ENCODE assay signal across 8 cellular contexts in the genomic region with DNA sequence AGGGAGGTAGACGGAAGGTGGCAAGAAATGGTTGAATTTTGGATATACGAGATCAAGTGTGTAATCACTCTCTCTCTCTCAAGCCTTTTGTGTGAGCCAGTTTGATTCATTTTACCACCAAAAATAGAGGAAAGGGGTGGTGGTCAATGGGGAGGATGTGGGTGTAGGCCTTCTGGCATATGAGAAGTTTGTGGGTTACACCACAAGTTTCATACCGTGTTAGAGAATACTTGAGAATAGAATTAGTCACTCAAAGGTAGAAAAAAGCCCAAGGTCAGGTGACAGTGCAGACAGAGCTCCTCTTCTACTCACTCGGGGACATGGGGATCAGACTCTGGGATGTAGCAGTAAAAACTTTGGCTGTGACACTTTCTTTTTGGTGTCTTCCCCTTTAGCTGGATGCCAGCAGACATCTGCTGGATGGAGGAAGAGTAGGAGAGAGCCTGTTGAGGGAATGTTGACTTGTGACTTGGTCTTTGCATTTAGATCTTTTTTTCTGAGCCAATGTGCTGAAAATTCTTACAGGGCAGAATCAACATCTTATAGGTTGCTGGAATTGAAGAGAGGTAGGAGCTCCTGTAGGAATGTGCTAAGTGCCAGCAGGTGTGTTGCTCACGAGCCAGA. TPM values are rescaled to one million over a fixed set of nuclear protein-coding genes. Genes with fewer than 3 reads are reported as not detected.
DNase-seq lines count a peak whose midpoint lies in the region; ATAC-seq and TF ChIP-seq lines count a peak whose summit lies in the region.
"Had no signal": no experiment of that assay in that cellular context is flagged by ENCODE, and none has a peak within 500 bp of the region (broad histone marks: within the 10 kb centered on the region; RNA-seq: fewer than 3 reads in every experiment).

No MANE protein-coding gene starts in this region.

- peaks cover 7% of the 10 kb centered on the region; the same call in 1 of the 2 replicates for H3K9me3 ChIP-seq in OCI-LY7 (ENCODE audit: low read length)
- H3K9me3 ChIP-seq: SJSA1 had no signal

- no peak for TF ChIP-seq CTCF in OCI-LY7 (conservative IDR thresholded peaks at IDR 0.05; ENCODE audit: low read length)

- peak; percentile 99 for ATAC-seq in GM19467 (IDR thresholded peaks at IDR 0.05; ENCODE audit: unreplicated experiment)
- peak; percentile 100 for ATAC-seq in HG03439 (IDR thresholded peaks at IDR 0.05; ENCODE audit: unreplicated experiment)

- H3K9me2 ChIP-seq in OCI-LY7 (ENCODE audit: insufficient read depth, low read length) = no peaks in the 10 kb centered on the region

- CTCF ChIA-PET in OCI-LY7 (lab: Charles Lee; ENCODE audit: unreplicated experiment) = no interaction called here

- H4K20me1 ChIP-seq in OCI-LY7 (ENCODE audit: insufficient read depth, low read length) = no peaks in the 10 kb centered on the region

- no peak overlapping the region for H3K4me3 ChIP-seq in OCI-LY7 (ENCODE audit: low read depth, low read length, poor library complexity, severe bottlenecking)
- H3K4me3 ChIP-seq: SJSA1 had no signal

- H3K36me3 ChIP-seq in OCI-LY7 (ENCODE audit: insufficient read depth, low read length) = no peaks in the 10 kb centered on the region
- H3K36me3 ChIP-seq: SJSA1 had no signal

- H3K27ac ChIP-seq in OCI-LY7 (ENCODE audit: low read depth, low read length, poor library complexity, severe bottlenecking) = no peak overlapping the region
- H3K27ac ChIP-seq: SJSA1 had no signal

- no TSS peak for BruUV-seq in OCI-LY7 (replicated peaks; lab: Mats Ljungman, UMichigan)

- H3K79me2 ChIP-seq in OCI-LY7 (ENCODE audit: insufficient read depth, low read depth, low read length) = no peaks in the 10 kb centered on the region

- no peak overlapping the region for H2AFZ ChIP-seq in OCI-LY7 (ENCODE audit: low read length)

- no peak overlapping the region for H3K4me2 ChIP-seq in OCI-LY7 (ENCODE audit: low read length)

- POLR2A ChIA-PET in OCI-LY7 (lab: Charles Lee) = interaction anchor here (0.6 kb wide), 1 partner anchor 1614 kb away, joined by 5 read pairs; no protein-coding TSS in a partner anchor

- no peaks in the 10 kb centered on the region for H3K4me1 ChIP-seq in OCI-LY7 (ENCODE audit: insufficient read depth, low read length, poor library complexity, severe bottlenecking)

- peak; percentile 50 for DNase-seq in activated T-cell treated with anti-CD3 and anti-CD28 coated beads for 48 hours (ENCODE audit: low read depth)
- peak; percentile 26 to 53 for DNase-seq in stimulated activated CD8-positive, alpha-beta memory T cell treated with anti-CD3 and anti-CD28 coated beads, Interleukin-15, amount 100 ng/mL, for 48 hours (ENCODE audit: low read depth in 2 of 2)
- DNase-seq in OCI-LY7 (ENCODE audit: low spot score) = no peak
- DNase-seq in SIG-M5 treated with dmso at 0.1 percent for 504 hours (lab: John Stamatoyannopoulos, UW; ENCODE audit: unreplicated experiment) = no peak
- no peak for DNase-seq in NCI-H524 treated with DMSO at 0.1 percent for 48 hours (lab: John Stamatoyannopoulos, UW)

- intact Hi-C loops in OCI-LY7 (cut with micrococcal nuclease; ENCODE audit: unreplicated experiment) = no loop called here

RNA-seq across cellular contexts. Expression of a gene that starts 43.8 kb away (rescaled TPM):
- 24.8 and 25.0 TPM in 2 replicates for total RNA-seq in OCI-LY7 (2014; rRNA removed; shearing (Covaris generic))
- total RNA-seq in OCI-LY7 (2022) = 22.5 and 25.5 TPM in 2 replicates

Comparison
In these comparisons a context has a peak if more than half of its experiments do, and no peak if none do; other contexts are left out.
1. DNase-seq: peak in activated T-cell treated with anti-CD3 and anti-CD28 coated beads for 48 hours (single experiment) and stimulated activated CD8-positive, alpha-beta memory T cell treated with anti-CD3 and anti-CD28 coated beads, Interleukin-15, amount 100 ng/mL, for 48 hours (2 of 2); none in OCI-LY7 (single experiment), SIG-M5 treated with dmso at 0.1 percent for 504 hours (single experiment) and NCI-H524 treated with DMSO at 0.1 percent for 48 hours (single experiment).